Comparison of ENCODE assay signal across 8 cellular contexts in the genomic region with DNA sequence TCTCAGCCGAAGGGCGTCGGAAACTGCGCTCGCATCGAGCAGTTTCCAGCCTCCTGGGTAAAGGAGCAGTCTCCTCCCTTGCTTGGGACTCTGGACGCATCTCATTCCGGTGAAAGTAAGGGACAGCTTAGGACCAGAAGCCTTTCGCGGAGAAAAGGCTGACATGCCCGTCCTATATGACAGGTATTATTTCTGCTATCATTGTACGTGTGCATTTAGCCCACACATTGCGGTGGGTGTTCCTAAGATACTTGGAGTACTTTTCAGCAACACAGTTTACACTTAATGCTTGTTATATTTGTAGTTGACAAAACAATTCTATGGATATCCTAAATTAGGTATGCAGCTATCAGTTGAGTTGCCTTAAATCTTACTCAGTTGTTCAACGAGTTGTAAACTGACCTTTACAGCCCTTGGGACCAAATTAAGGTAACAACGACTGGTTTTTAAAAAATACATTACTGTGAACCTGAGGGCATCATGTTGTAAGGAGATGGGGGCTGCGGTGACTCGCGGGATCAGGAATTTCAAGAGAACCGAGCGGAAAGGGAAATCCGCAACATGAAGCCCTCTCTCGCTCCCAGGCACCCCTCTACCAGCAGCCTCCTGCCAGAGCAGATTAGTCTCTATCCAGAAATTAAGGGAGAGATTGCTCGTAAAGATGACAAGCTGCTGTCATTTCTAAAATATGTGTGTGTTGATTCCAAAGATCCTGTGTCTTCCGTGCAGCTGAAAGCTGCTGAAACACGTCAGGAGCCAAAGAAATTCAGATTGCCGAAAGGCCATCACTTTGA. TPM values are rescaled to one million over a fixed set of nuclear protein-coding genes. Genes with fewer than 3 reads are reported as not detected.
DNase-seq lines count a peak whose midpoint lies in the region; ATAC-seq and TF ChIP-seq lines count a peak whose summit lies in the region.

No MANE protein-coding gene starts in this region.

- H3K9me2 ChIP-seq in GM23248 (ENCODE audit: insufficient read depth), result no peaks in the 10 kb centered on the region

- peak; percentile 38 for ATAC-seq in SK-N-SH treated with all-trans-retinoic acid at 6 μM for 48 hours
- ATAC-seq in HG03460 (IDR thresholded peaks at IDR 0.05; ENCODE audit: unreplicated experiment), result no peak

- peaks cover 4% of the 10 kb centered on the region; the same call in 1 of the 2 replicates for H3K36me3 ChIP-seq in GM23248 (ENCODE audit: low read depth)
- no peaks in the 10 kb centered on the region for H3K36me3 ChIP-seq in neuron (ENCODE audit: insufficient read depth, low read length)

- peak overlapping the region; percentile 81 for H3K27ac ChIP-seq in GM23248

- peaks cover 97% of the 10 kb centered on the region for H3K79me2 ChIP-seq in GM23248 (ENCODE audit: insufficient read depth)

- WGBS in GM23248 (ENCODE audit: low coverage in 1 of 2, low lambda C conversion rate in 2 of 2, missing lambda C conversion rate in 2 of 2), 2 experiments, result 0 to 1% methylated on average over 26 of the region's 26 CpGs

- H3K4me1 ChIP-seq in GM23248 (ENCODE audit: insufficient read depth) (peaks cover 39% of the 10 kb centered on the region), neuron (ENCODE audit: insufficient read depth, low read length) (peaks cover 18% of the 10 kb centered on the region)

- H3K9ac ChIP-seq in GM23248, result peak overlapping the region; percentile 98

- peak overlapping the region; percentile 99 for H3K4me2 ChIP-seq in GM23248 (ENCODE audit: unreplicated experiment)

- peak overlapping the region; percentile 91 for H2AFZ ChIP-seq in GM23248
- peak overlapping the region; percentile 97 for H2AFZ ChIP-seq in neuron (ENCODE audit: low read depth, low read length)

- peaks cover 24% of the 10 kb centered on the region for H3F3A ChIP-seq in GM23248 (ENCODE audit: insufficient read depth)

- H3K27me3 ChIP-seq in GM23248 (replicated peaks; ENCODE audit: insufficient read depth) (no peaks in the 10 kb centered on the region), neuron (ENCODE audit: insufficient read depth, low read length) (no peaks in the 10 kb centered on the region)

- H3K4me3 ChIP-seq in GM23248 (peak overlapping the region; percentile 92), epithelial cell of proximal tubule (ENCODE audit: low read depth, low read length) (peak overlapping the region; percentile 72), neuron (ENCODE audit: low read length) (peak overlapping the region; percentile 75)

- H4K20me1 ChIP-seq in GM23248 (ENCODE audit: insufficient read depth), result no peaks in the 10 kb centered on the region; the same call in 1 of the 2 replicates

- in situ Hi-C loops in GM23248 (cut with MboI), result no loop called here

- DNase-seq in COLO668 (lab: John Stamatoyannopoulos, UW; ENCODE audit: unreplicated experiment) (peak; percentile 7), GM23248 (peak; percentile 65), epithelial cell of proximal tubule (ENCODE audit: low read depth) (no peak), GDM1 (lab: John Stamatoyannopoulos, UW) (no peak), NCI-H345 (lab: John Stamatoyannopoulos, UW) (no peak)

- no peaks in the 10 kb centered on the region for H3K9me3 ChIP-seq in GM23248 (ENCODE audit: low read depth)
- H3K9me3 ChIP-seq in neuron (ENCODE audit: low read length), result no peaks in the 10 kb centered on the region

- no peak for TF ChIP-seq CTCF in epithelial cell of proximal tubule (conservative IDR thresholded peaks at IDR 0.05; ENCODE audit: low read depth, low read length)

TF ChIP-seq in SK-N-SH treated with all-trans-retinoic acid at 6 μM for 48 hours, 23 proteins besides CTCF, POLR2A, EP300 and RAD21:
- TF ChIP-seq ESRRG (CRISPR knock-in tag; IDR thresholded peaks at IDR 0.05) (no peak), ZC3H10 (CRISPR knock-in tag; IDR thresholded peaks at IDR 0.05) (no peak), ISL1 (CRISPR knock-in tag; IDR thresholded peaks at IDR 0.05) (no peak), RARB (CRISPR knock-in tag; IDR thresholded peaks at IDR 0.05) (no peak), CSDC2 (CRISPR knock-in tag; IDR thresholded peaks at IDR 0.05) (no peak), TCF4 (CRISPR knock-in tag; IDR thresholded peaks at IDR 0.05; ENCODE audit: borderline replicate concordance) (no peak), PPARA (CRISPR knock-in tag; IDR thresholded peaks at IDR 0.05; ENCODE audit: borderline replicate concordance) (no peak)
- TF ChIP-seq, protein P1, sequence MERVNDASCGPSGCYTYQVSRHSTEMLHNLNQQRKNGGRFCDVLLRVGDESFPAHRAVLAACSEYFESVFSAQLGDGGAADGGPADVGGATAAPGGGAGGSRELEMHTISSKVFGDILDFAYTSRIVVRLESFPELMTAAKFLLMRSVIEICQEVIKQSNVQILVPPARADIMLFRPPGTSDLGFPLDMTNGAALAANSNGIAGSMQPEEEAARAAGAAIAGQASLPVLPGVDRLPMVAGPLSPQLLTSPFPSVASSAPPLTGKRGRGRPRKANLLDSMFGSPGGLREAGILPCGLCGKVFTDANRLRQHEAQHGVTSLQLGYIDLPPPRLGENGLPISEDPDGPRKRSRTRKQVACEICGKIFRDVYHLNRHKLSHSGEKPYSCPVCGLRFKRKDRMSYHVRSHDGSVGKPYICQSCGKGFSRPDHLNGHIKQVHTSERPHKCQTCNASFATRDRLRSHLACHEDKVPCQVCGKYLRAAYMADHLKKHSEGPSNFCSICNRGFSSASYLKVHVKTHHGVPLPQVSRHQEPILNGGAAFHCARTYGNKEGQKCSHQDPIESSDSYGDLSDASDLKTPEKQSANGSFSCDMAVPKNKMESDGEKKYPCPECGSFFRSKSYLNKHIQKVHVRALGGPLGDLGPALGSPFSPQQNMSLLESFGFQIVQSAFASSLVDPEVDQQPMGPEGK (CRISPR knock-in tag; IDR thresholded peaks at IDR 0.05; ENCODE audit: borderline replicate concordance), result no peak

RNA-seq across cellular contexts. Expression of a gene that starts 0.6 kb away (rescaled TPM):
- 58.0 and 80.2 TPM in 2 replicates for total RNA-seq in GM23248 (2014; rRNA removed; shearing (Covaris generic))
- 60.1 and 61.9 TPM in 2 replicates for polyA plus RNA-seq in GM23248 (2016; fragmentation: Nextera tagmentation; extraction: Ambion mirVana)
- total RNA-seq in epithelial cell of proximal tubule, result 25.7 and 33.6 TPM in 2 replicates

RNA-seq across cellular contexts. Expression of a gene that starts 14.0 kb away (rescaled TPM):
- total RNA-seq in GM23248 (2014; rRNA removed; shearing (Covaris generic)), result 21.0 and 31.8 TPM in 2 replicates
- 19.2 and 19.7 TPM in 2 replicates for polyA plus RNA-seq in GM23248 (2016; fragmentation: Nextera tagmentation; extraction: Ambion mirVana)
- 34.2 and 37.6 TPM in 2 replicates for total RNA-seq in epithelial cell of proximal tubule

Comparison
In these comparisons a context has a peak if more than half of its experiments do, and no peak if none do; other contexts are left out.
1. DNase-seq: peak in COLO668 (single experiment) and GM23248 (single experiment); none in epithelial cell of proximal tubule (single experiment), GDM1 (single experiment) and NCI-H345 (single experiment).
2. Peak in every context shown above with its lines, with median percentiles within 50 percentile points of each other: H3K4me3 ChIP-seq.